ENCODE assay signal across 13 cellular contexts in the genomic region with DNA sequence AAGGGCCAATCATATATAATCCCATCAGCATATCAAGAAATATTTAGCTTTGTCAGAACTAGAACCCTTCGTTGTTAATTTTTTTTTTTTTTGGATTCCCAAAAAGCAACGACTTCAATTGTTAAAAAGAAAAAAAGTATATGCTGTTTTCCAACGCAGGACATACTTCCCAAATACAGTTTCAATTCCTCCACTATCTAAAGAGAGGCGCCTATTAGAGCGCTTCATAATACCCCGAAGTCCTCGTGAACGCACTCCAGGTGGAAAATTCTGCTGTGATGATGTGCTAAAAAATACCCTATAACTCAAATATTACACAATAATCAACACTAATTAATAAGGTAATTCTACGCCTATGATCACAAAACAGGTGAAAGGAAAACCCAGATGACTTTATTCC. TPM values are rescaled to one million over a fixed set of nuclear protein-coding genes. Genes with fewer than 3 reads are reported as not detected.
DNase-seq lines count a peak whose midpoint lies in the region; ATAC-seq, FAIRE-seq and TF ChIP-seq lines count a peak whose summit lies in the region.
"Had no signal": no experiment of that assay in that cellular context is flagged by ENCODE, and none has a peak within 500 bp of the region (broad histone marks: within the 10 kb centered on the region; RNA-seq: fewer than 3 reads in every experiment).

No MANE protein-coding gene starts in this region.

- H4K20me1 ChIP-seq in GM12878 (ENCODE audit: control insufficient read depth, insufficient read depth) = no peaks in the 10 kb centered on the region

- no peaks in the 10 kb centered on the region for H3K9me3 ChIP-seq in CD8-positive, alpha-beta memory T cell (ENCODE audit: low read length)
- no peaks in the 10 kb centered on the region; the same call in 2 of the 3 replicates for H3K9me3 ChIP-seq in GM12878 (replicated peaks; ENCODE audit: control insufficient read depth, insufficient read depth, low read length)
- H3K9me3 ChIP-seq: ovary had no signal

- WGBS in GM12878 (ENCODE audit: insufficient coverage, insufficient replicate concordance, low lambda C conversion rate, missing lambda C conversion rate) = 46% methylated on average over 9 of the region's 9 CpGs

- FAIRE-seq in GM12878 (lab: Jason Lieb, UNC) = no peak

- no peak for TF ChIP-seq CTCF in GM12878 (IDR thresholded peaks at IDR 0.05 in 2 of 3, conservative IDR thresholded peaks at IDR 0.05 in 1 of 3; ENCODE audit: control insufficient read depth in 2 of 3, extremely low read depth in 1 of 3, insufficient read depth in 1 of 3, low read depth in 3 of 3, low read length in 3 of 3)

- no peak overlapping the region for H3K4me3 ChIP-seq in ACC112 (ENCODE audit: low read depth, low read length)
- H3K4me3 ChIP-seq in CD8-positive, alpha-beta memory T cell (ENCODE audit: low read length) = no peak overlapping the region
- H3K4me3 ChIP-seq in GM12878 = no peak overlapping the region
- H3K4me3 ChIP-seq: ovary had no signal

- DNase-seq in CD8-positive, alpha-beta memory T cell = no peak
- DNase-seq in GM12878 (ENCODE audit: low read depth, low spot score) (no peak), G401 (ENCODE audit: low spot score) (no peak)
- DNase-seq in naive thymus-derived CD8-positive, alpha-beta T cell = no peak
- DNase-seq in stimulated activated CD4-positive, alpha-beta T cell treated with anti-CD3 and anti-CD28 coated beads, Interleukin-4, amount 100 ng/mL, for 24 hours = no peak
- DNase-seq: dorsolateral prefrontal cortex; foreskin melanocyte; NCI-H187; ovary; stimulated activated naive CD4-positive, alpha-beta T cell had no signal

- no peaks in the 10 kb centered on the region for H3K9me3 Mint-ChIP-seq in CD8-positive, alpha-beta memory T cell
- no peaks in the 10 kb centered on the region for H3K9me3 Mint-ChIP-seq in naive thymus-derived CD8-positive, alpha-beta T cell

- SMC1A ChIA-PET in GM12878 (lab: Charles Lee; ENCODE audit: uncharacterized antibody, unreplicated experiment) = interaction anchor here (0.7 to 7.9 kb wide), 17 partner anchors 8 to 99 kb away, joined by 3 to 103 read pairs (median 4); no protein-coding TSS in a partner anchor

- H3K4me1 Mint-ChIP-seq in CD8-positive, alpha-beta memory T cell = peaks cover 62 to 86% (median 71%) of the 10 kb centered on the region in 3 donors
- H3K4me1 Mint-ChIP-seq in naive thymus-derived CD8-positive, alpha-beta T cell = peaks cover 28 to 86% (median 68%) of the 10 kb centered on the region in 4 donors

- POLR2A ChIA-PET in CD8-positive, alpha-beta memory T cell (lab: Charles Lee) = interaction anchor here (0.8 to 1.1 kb wide), 3 partner anchors 21 to 60 kb away, joined by 3 read pairs; partner anchors contain the start of gene GNA13
- POLR2A ChIA-PET in GM12878 (lab: Charles Lee) = interaction anchor here (0.6 to 1.7 kb wide), 6 partner anchors 8 to 120 kb away, joined by 3 to 6 read pairs (median 4); no protein-coding TSS in a partner anchor
- POLR2A ChIA-PET in naive thymus-derived CD8-positive, alpha-beta T cell (lab: Charles Lee) = interaction anchor here (1.2 to 5.6 kb wide), 3 partner anchors 10 to 60 kb away, joined by 3 to 16 read pairs (median 5); no protein-coding TSS in a partner anchor

- TF ChIP-seq EP300 in GM12878 (IDR thresholded peaks at IDR 0.05; ENCODE audit: borderline replicate concordance in 1 of 2, control insufficient read depth in 1 of 2, low read depth in 2 of 2, low read length in 2 of 2) = no peak

- peaks cover 81% of the 10 kb centered on the region for H3K79me2 ChIP-seq in ACC112 (ENCODE audit: control insufficient read depth, insufficient read depth, low read length, unreplicated experiment)
- H3K79me2 ChIP-seq in GM12878 (ENCODE audit: control insufficient read depth, insufficient read depth, low read length) = peaks cover 95% of the 10 kb centered on the region

- CTCF ChIA-PET in CD8-positive, alpha-beta memory T cell (lab: Charles Lee) = interaction anchor here (0.9 to 2.9 kb wide), 5 partner anchors 11 to 101 kb away, joined by 3 to 9 read pairs (median 4); partner anchors contain the start of gene RGS9
- CTCF ChIA-PET in GM12878 (lab: Yijun Ruan, JAX) = interaction anchor here (0.7 to 1.8 kb wide), 4 partner anchors 13 to 70 kb away, joined by 3 to 7 read pairs (median 4); no protein-coding TSS in a partner anchor

- H3K36me3 Mint-ChIP-seq in CD8-positive, alpha-beta memory T cell = peaks cover 0 to 40% (median 13%) of the 10 kb centered on the region in 3 donors
- peaks cover 0 to 27% (median 3%) of the 10 kb centered on the region in 3 donors for H3K36me3 Mint-ChIP-seq in naive thymus-derived CD8-positive, alpha-beta T cell

- no peak for TF ChIP-seq POLR2A in GM12878 (IDR thresholded peaks at IDR 0.05; ENCODE audit: low read depth, low read length)

- peaks cover 7% of the 10 kb centered on the region for H3K36me3 ChIP-seq in ACC112 (ENCODE audit: insufficient read depth, low read length)
- no peaks in the 10 kb centered on the region for H3K36me3 ChIP-seq in CD8-positive, alpha-beta memory T cell (ENCODE audit: insufficient read depth, low read length)
- peaks cover 1 to 4% of the 10 kb centered on the region in 2 experiments; a peak in 1 of 4 replicates for H3K36me3 ChIP-seq in GM12878 (ENCODE audit: control insufficient read depth in 2 of 2, insufficient read depth in 2 of 2, low read length in 1 of 2)
- H3K36me3 ChIP-seq: ovary had no signal

- H2AFZ ChIP-seq in ACC112 (ENCODE audit: low read length, unreplicated experiment) (no peak overlapping the region), GM12878 (ENCODE audit: control insufficient read depth, low read depth, low read length) (no peak overlapping the region)

- intact Hi-C loops in GM12878 (cut with micrococcal nuclease; ENCODE audit: unreplicated experiment) = no loop called here

- peak overlapping the region in 5 of 7 donors; percentile 1 to 60 (median 14) for H3K4me3 Mint-ChIP-seq in CD8-positive, alpha-beta memory T cell
- peak overlapping the region in 4 of 10 donors; percentile 12 to 44 (median 36) for H3K4me3 Mint-ChIP-seq in naive thymus-derived CD8-positive, alpha-beta T cell

- no TSS peak for BruUV-seq in GM12878 (replicated peaks; lab: Mats Ljungman, UMichigan)

- H3K27me3 ChIP-seq in ACC112 (ENCODE audit: insufficient read depth, low read length) (no peaks in the 10 kb centered on the region), GM12878 (replicated peaks in 1 of 2; ENCODE audit: control insufficient read depth in 2 of 2, insufficient read depth in 2 of 2, low read length in 1 of 2) (no peaks in the 10 kb centered on the region)
- no peaks in the 10 kb centered on the region for H3K27me3 ChIP-seq in CD8-positive, alpha-beta memory T cell (ENCODE audit: insufficient read depth, low read length, poor library complexity, severe bottlenecking)
- H3K27me3 ChIP-seq: dorsolateral prefrontal cortex, ovary had no signal

- TF ChIP-seq RAD21 in GM12878 (IDR thresholded peaks at IDR 0.05; ENCODE audit: insufficient read depth, low read depth, low read length) = no peak

- H3K27ac ChIP-seq in ACC112 (ENCODE audit: low read depth, low read length) (0 out of 2 replicates have a peak overlapping the region, but pooled peaks have one; percentile 10), GM12878 (ENCODE audit: control insufficient read depth, insufficient read depth) (peak overlapping the region; percentile 5; the same call in 1 of the 2 replicates)
- H3K27ac ChIP-seq in CD8-positive, alpha-beta memory T cell (ENCODE audit: low read depth, low read length) = no peak overlapping the region

- ATAC-seq in GM12878 (no peak), GM21529 (IDR thresholded peaks at IDR 0.05; ENCODE audit: unreplicated experiment) (no peak), HG03442 (IDR thresholded peaks at IDR 0.05; ENCODE audit: unreplicated experiment) (no peak)
- ATAC-seq in naive thymus-derived CD8-positive, alpha-beta T cell = no peak

- H3K9ac ChIP-seq in GM12878 (ENCODE audit: control insufficient read depth, insufficient read depth, low read length) = no peak overlapping the region

- RAD21 ChIA-PET in GM12878 (lab: Charles Lee; ENCODE audit: unreplicated experiment) = interaction anchor here (0.5 to 2.5 kb wide), 7 partner anchors 12 to 65 kb away, joined by 3 to 10 read pairs (median 6); partner anchors contain the start of gene GNA13

- H3K27me3 Mint-ChIP-seq in CD8-positive, alpha-beta memory T cell = peaks cover 0 to 2% of the 10 kb centered on the region in 2 donors
- H3K27me3 Mint-ChIP-seq in naive thymus-derived CD8-positive, alpha-beta T cell = no peaks in the 10 kb centered on the region

- in situ Hi-C loops in GM12878 (cut with MboI) = no loop called here
- in situ Hi-C loops in G401 (cut with HindIII; ENCODE audit: low sequenced_read_pairs) = loop anchor here (5.0 kb wide), 1 partner anchor 72 kb away; no protein-coding TSS in a partner anchor

- H3K4me1 ChIP-seq in ACC112 (ENCODE audit: control insufficient read depth, insufficient read depth, low read length, unreplicated experiment) (peaks cover 16% of the 10 kb centered on the region), GM12878 (ENCODE audit: control insufficient read depth, insufficient read depth, low read length) (peaks cover 52% of the 10 kb centered on the region)
- peaks cover 69% of the 10 kb centered on the region for H3K4me1 ChIP-seq in CD8-positive, alpha-beta memory T cell (ENCODE audit: insufficient read depth, low read length)

- H3K4me2 ChIP-seq in GM12878 (ENCODE audit: control insufficient read depth, insufficient read depth) = peak overlapping the region; percentile 23

- peak overlapping the region; percentile 2 to 76 (median 47) for H3K27ac Mint-ChIP-seq in CD8-positive, alpha-beta memory T cell
- H3K27ac Mint-ChIP-seq in naive thymus-derived CD8-positive, alpha-beta T cell = peak overlapping the region in 8 of 10 donors; percentile 28 to 82 (median 72)

RNA-seq across cellular contexts. Expression of gene GNA13, which starts 20.8 kb away (rescaled TPM):
- total RNA-seq in CD8-positive, alpha-beta memory T cell = 10 to 100 TPM; 59.0 to 60.1 TPM
- 48.2 TPM for polyA plus RNA-seq in CD8-positive, alpha-beta memory T cell
- 62.4 and 63.0 TPM in 2 replicates for total RNA-seq in GM12878 (2013; cell fraction: nucleolus; rRNA removed)
- total RNA-seq in GM12878 (2014; rRNA removed) (39.3 and 45.2 TPM in 2 replicates), GM12878 (2014; rRNA removed; fragmentation: Illumina TruSeq; extraction: Trizol) (49.2 and 49.6 TPM in 2 replicates), GM12878 (2021) (40.5 and 43.5 TPM in 2 replicates)
- 20.1 TPM for polyA plus RNA-seq in GM12878 (2011; ENCODE audit: low read depth)
- polyA plus RNA-seq in GM12878 (2011; rRNA removed) (59.7 and 85.8 TPM in 2 replicates), GM12878 (2014; fragmentation: Illumina TruSeq; extraction: Trizol) (43.3 and 56.8 TPM in 2 replicates), GM12878 (2014; fragmentation: Nextera tagmentation; extraction: Ambion mirVana) (10 to 100 TPM in 1 of 2 experiments, 1 to 10 TPM in 1; 9.8 to 10.9 TPM), GM12878 (2014; rRNA removed) (22.7 and 26.4 TPM in 2 replicates), GM12878 (2016; fragmentation: Nextera tagmentation; extraction: Ambion mirVana) (10 to 100 TPM; 31.4 to 33.6 TPM)
- 21.1 and 27.1 TPM in 2 replicates for polyA plus RNA-seq in GM12878 (2011; cell fraction: cytosol; rRNA removed)
- polyA plus RNA-seq in GM12878 (2011; cell fraction: nucleus; rRNA removed) = 17.5 and 21.7 TPM in 2 replicates
- polyA plus RNA-seq in GM12878 (2012) = 30.6 and 42.6 TPM in 2 replicates
- 62.3 and 96.0 TPM in 2 replicates for polyA minus RNA-seq in GM12878 (2011; rRNA and poly(A)+ RNA removed)
- 26.6 and 28.0 TPM in 2 replicates for polyA minus RNA-seq in GM12878 (2011; cell fraction: cytosol; rRNA and poly(A)+ RNA removed)
- polyA minus RNA-seq in GM12878 (2011; cell fraction: nucleus; rRNA and poly(A)+ RNA removed) = 15.1 and 23.2 TPM in 2 replicates
- total RNA-seq in naive thymus-derived CD8-positive, alpha-beta T cell = 10 to 100 TPM; 91.4 to 94.6 TPM
- 10 to 100 TPM; 23.7 to 32.9 (median 27.6) TPM for polyA plus RNA-seq in naive thymus-derived CD8-positive, alpha-beta T cell
- total RNA-seq in G401 (2014; rRNA removed; shearing (Covaris generic)) = 43.5 and 69.7 TPM in 2 replicates
